8 cellular contexts compared by ENCODE assay signal in the genomic region with DNA sequence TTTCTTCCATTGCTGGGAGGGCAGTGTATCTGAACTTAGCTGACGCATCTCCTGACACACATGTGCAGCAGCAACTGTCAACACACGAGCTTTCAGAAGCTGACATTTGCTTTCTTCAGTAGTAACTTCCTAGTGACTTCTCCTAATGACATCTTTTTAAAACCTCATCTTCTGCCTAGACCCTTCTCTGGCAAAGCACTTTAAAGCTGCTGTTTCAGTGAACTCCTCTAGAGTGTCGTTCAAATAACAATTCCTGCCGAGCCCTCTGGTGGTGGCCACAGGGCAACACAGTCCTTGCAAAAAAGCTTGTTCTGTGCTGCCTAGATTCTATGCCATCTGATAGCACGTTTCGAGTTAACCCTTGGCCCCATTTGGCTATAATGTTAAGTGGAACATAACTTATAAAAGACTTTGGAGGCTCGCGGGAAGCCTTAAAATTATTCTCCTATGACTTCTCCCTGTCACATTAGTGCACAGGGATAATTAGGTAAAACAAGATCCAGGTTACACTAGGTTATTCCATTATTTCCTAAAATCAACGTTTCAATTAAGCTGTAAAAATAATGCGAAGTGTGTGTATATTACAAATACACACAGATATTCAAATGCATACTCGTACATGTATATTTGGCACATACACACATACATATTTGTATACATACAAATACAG.
DNase-seq lines count a peak whose midpoint lies in the region; ATAC-seq and TF ChIP-seq lines count a peak whose summit lies in the region.

No MANE protein-coding gene starts in this region.

- H3K27me3 Mint-ChIP-seq in T-helper 2 cell treated with Interferon-gamma antibody and Interleukin-4, amounts not matched to agents 5 μg/mL and 100 μg/mL, for 36 hours (ENCODE audit: low read depth), result no peaks in the 10 kb centered on the region

- intact Hi-C loops in posterior vena cava (cut with DNase I), result no loop called here

- no peak overlapping the region for H3K27ac ChIP-seq in RWPE2 (ENCODE audit: poor library complexity, severe bottlenecking)

- no peaks in the 10 kb centered on the region for H3K36me3 ChIP-seq in RWPE2 (ENCODE audit: low read depth)

- H3K4me3 ChIP-seq in RWPE2 (ENCODE audit: severe bottlenecking), result no peak overlapping the region
- no peak overlapping the region for H3K4me3 ChIP-seq in foreskin fibroblast (ENCODE audit: low read depth in 1 of 2, low read length in 2 of 2)

- H3K27ac Mint-ChIP-seq in T-helper 2 cell treated with Interferon-gamma antibody and Interleukin-4, amounts not matched to agents 5 μg/mL and 100 μg/mL, for 36 hours, result no peak overlapping the region

- H3K4me1 Mint-ChIP-seq in T-helper 2 cell treated with Interferon-gamma antibody and Interleukin-4, amounts not matched to agents 5 μg/mL and 100 μg/mL, for 36 hours (ENCODE audit: low read depth), result no peaks in the 10 kb centered on the region

- H3K36me3 Mint-ChIP-seq in T-helper 2 cell treated with Interferon-gamma antibody and Interleukin-4, amounts not matched to agents 5 μg/mL and 100 μg/mL, for 36 hours (ENCODE audit: low read depth), result no peaks in the 10 kb centered on the region

- no peak overlapping the region for H3K4me3 Mint-ChIP-seq in T-helper 2 cell treated with Interferon-gamma antibody and Interleukin-4, amounts not matched to agents 5 μg/mL and 100 μg/mL, for 36 hours

- H3K4me1 ChIP-seq in RWPE2 (ENCODE audit: insufficient read depth, poor library complexity, severe bottlenecking), result peaks cover 2% of the 10 kb centered on the region

- DNase-seq in AG09319 (ENCODE audit: extremely low read depth, low read depth), result no peak
- peak; percentile 2 for DNase-seq in HuH-7.5 (ENCODE audit: low spot score)
- DNase-seq in RWPE2 (ENCODE audit: low spot score), result no peak
- DNase-seq in foreskin fibroblast, result peak; percentile 38 to 76
- DNase-seq in posterior vena cava (ENCODE audit: low spot score), result peak; percentile 68
- no peak for DNase-seq in activated T-cell treated with anti-CD3 and anti-CD28 coated beads, Interleukin-2, amount 50 U/mL, for 48 hours
- DNase-seq in T-helper 2 cell treated with Interferon-gamma antibody and Interleukin-4, amounts not matched to agents 5 μg/mL and 100 μg/mL, for 36 hours (ENCODE audit: low spot score), result no peak

- ATAC-seq in GM18867 (IDR thresholded peaks at IDR 0.05; ENCODE audit: unreplicated experiment), result peak; percentile 96
- peak; percentile 97 for ATAC-seq in RWPE2 (ENCODE audit: low read depth)

- H3K9me3 Mint-ChIP-seq in T-helper 2 cell treated with Interferon-gamma antibody and Interleukin-4, amounts not matched to agents 5 μg/mL and 100 μg/mL, for 36 hours, result peaks cover 24% of the 10 kb centered on the region

- H3K27me3 ChIP-seq in RWPE2 (ENCODE audit: insufficient read depth, poor library complexity, severe bottlenecking), result no peaks in the 10 kb centered on the region

- TF ChIP-seq CTCF in AG09319 (IDR thresholded peaks at IDR 0.05; ENCODE audit: low read depth, low read length) (peak; percentile 74), RWPE2 (IDR thresholded peaks at IDR 0.05; ENCODE audit: poor library complexity, severe bottlenecking) (peak; percentile 76), foreskin fibroblast (IDR thresholded peaks at IDR 0.05; ENCODE audit: low read depth, low read length) (peak; percentile 92)

- no peaks in the 10 kb centered on the region for H3K9me3 ChIP-seq in RWPE2 (ENCODE audit: severe bottlenecking)

Comparison
In these comparisons a context has a peak if more than half of its experiments do, and no peak if none do; other contexts are left out.
1. DNase-seq: peak in HuH-7.5 (single experiment), foreskin fibroblast (2 of 2) and posterior vena cava (single experiment); none in AG09319 (single experiment), RWPE2 (single experiment), activated T-cell treated with anti-CD3 and anti-CD28 coated beads, Interleukin-2, amount 50 U/mL, for 48 hours (0 of 2) and T-helper 2 cell treated with Interferon-gamma antibody and Interleukin-4, amounts not matched to agents 5 μg/mL and 100 μg/mL, for 36 hours (single experiment).
2. Peak in every context shown above with its lines, with median percentiles within 50 percentile points of each other: CTCF ChIP-seq.